8 cellular contexts compared by ENCODE assay signal in the genomic region with DNA sequence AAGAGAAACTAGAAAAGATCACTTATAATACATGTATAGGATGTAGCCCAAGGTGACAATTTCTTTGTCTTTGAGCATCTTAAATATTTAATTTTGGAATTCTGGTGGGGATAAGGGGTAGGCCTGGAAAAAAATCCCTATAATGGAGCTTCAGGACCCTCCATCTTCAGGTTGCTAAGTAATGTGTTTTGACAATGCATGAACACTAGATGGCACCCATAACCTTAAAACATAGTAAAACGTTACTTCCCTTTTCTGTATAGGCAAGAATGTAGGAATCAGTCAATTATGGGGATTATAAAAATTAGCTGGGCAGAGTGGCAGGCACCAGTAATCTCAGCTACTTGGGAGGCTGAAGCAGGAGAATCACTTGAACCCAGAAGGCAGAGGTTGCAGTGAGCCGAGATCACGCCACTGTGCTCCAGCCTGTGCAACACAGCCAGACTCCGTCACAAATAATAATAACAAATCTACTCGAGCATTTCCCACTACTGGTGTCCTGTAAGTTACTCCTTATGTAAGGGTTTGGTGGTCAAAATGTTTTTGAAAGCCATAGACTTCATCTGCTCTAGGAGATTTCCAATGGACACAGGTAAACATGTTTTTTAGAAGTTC.
DNase-seq lines count a peak whose midpoint lies in the region; ATAC-seq, FAIRE-seq and TF ChIP-seq lines count a peak whose summit lies in the region.

No MANE protein-coding gene starts in this region.

- TF ChIP-seq CTCF in IMR-90 (conservative IDR thresholded peaks at IDR 0.05; ENCODE audit: low read depth, low read length), result peak; percentile 60

- TF ChIP-seq RAD21 in IMR-90 (IDR thresholded peaks at IDR 0.05; ENCODE audit: low read length), result peak; percentile 50

- H3K36me3 ChIP-seq in IMR-90 (ENCODE audit: control insufficient read depth, insufficient read depth, low read length), result no peaks in the 10 kb centered on the region

- peak overlapping the region; percentile 84 for H2AFZ ChIP-seq in IMR-90 (replicated peaks; ENCODE audit: low read length, poor library complexity)

- no peaks in the 10 kb centered on the region for H3K9me3 ChIP-seq in IMR-90 (ENCODE audit: control insufficient read depth, insufficient read depth, low read length)

- DNase-seq in IMR-90 (peak; percentile 52), SHP77 (lab: John Stamatoyannopoulos, UW) (peak; percentile 50 to 51), fibroblast of peridontal ligament (ENCODE audit: extremely low read depth) (peak; percentile 69), sciatic nerve (ENCODE audit: low spot score) (no peak), DMS79 treated with DMSO at 0.1 percent for 48 hours (lab: John Stamatoyannopoulos, UW) (no peak)
- no peak for DNase-seq in activated effector memory CD4-positive, alpha-beta T cell treated with Interleukin-2 at 50 U/mL for 16 hours

- ATAC-seq in GM21447 (IDR thresholded peaks at IDR 0.05; ENCODE audit: unreplicated experiment) (peak; percentile 86), IMR-90 (ENCODE audit: low read depth) (peak; percentile 83), sciatic nerve (peak; percentile 68)

- H2BK5ac ChIP-seq in IMR-90 (ENCODE audit: low read depth, low read length, poor library complexity, severe bottlenecking), result peak overlapping the region; percentile 61

- peaks cover 8% of the 10 kb centered on the region for H3K4me1 ChIP-seq in IMR-90 (ENCODE audit: control insufficient read depth, insufficient read depth, low read length)

- 0 out of 2 replicates have a peak overlapping the region, but pooled peaks have one; percentile 90 for H3K23ac ChIP-seq in IMR-90 (ENCODE audit: low read depth, low read length)

- peak overlapping the region; percentile 91 for H2BK120ac ChIP-seq in IMR-90 (ENCODE audit: low read depth, low read length)

- no peak overlapping the region; the same call in 1 of the 2 replicates for H2AK5ac ChIP-seq in IMR-90 (ENCODE audit: low read depth, low read length)

- no peak for TF ChIP-seq POLR2A in IMR-90 (IDR thresholded peaks at IDR 0.05; ENCODE audit: low read depth, low read length)

- peak overlapping the region; percentile 20; the same call in 1 of the 2 replicates for H3K9ac ChIP-seq in IMR-90 (ENCODE audit: low read depth, low read length)

- FAIRE-seq in G401.6 (lab: Jason Lieb, UNC), result peak; percentile 13

- no peaks in the 10 kb centered on the region for H3K27me3 ChIP-seq in IMR-90 (ENCODE audit: control insufficient read depth, insufficient read depth, low read length)

- H3K56ac ChIP-seq in IMR-90 (ENCODE audit: extremely low read depth, insufficient read depth, low read length), result peak overlapping the region; percentile 34

- CTCF ChIA-PET in IMR-90 (lab: Yijun Ruan, JAX), result interaction anchor here (0.7 to 2.6 kb wide), 5 partner anchors 9 to 736 kb away, joined by 4 to 13 read pairs (median 6); no protein-coding TSS in a partner anchor

- H3K14ac ChIP-seq in IMR-90 (replicated peaks; ENCODE audit: low read depth, low read length), result peak overlapping the region; percentile 95; the same call in 1 of the 2 replicates

- H4K20me1 ChIP-seq in IMR-90 (ENCODE audit: insufficient read depth, low read length), result no peaks in the 10 kb centered on the region

- in situ Hi-C loops in IMR-90 (cut with MboI; ENCODE audit: low sequenced_read_pairs), result loop anchor here (25.0 kb wide), 1 partner anchor 1759 kb away; no protein-coding TSS in a partner anchor

- H3K79me1 ChIP-seq in IMR-90 (ENCODE audit: low read depth in 1 of 2, low read length in 2 of 2), result no peaks in the 10 kb centered on the region

- intact Hi-C loops in IMR-90 (cut with micrococcal nuclease), result loop anchor here (2.0 kb wide), 2 partner anchors 697 to 737 kb away; no protein-coding TSS in a partner anchor
- intact Hi-C loops in sciatic nerve (cut with DNase I), result loop anchor here (5.0 kb wide), 1 partner anchor 689 kb away; no protein-coding TSS in a partner anchor

- BruUV-seq in IMR-90 (replicated peaks; lab: Mats Ljungman, UMichigan), result no TSS peak

- H3K18ac ChIP-seq in IMR-90 (ENCODE audit: low read depth, low read length), result no peak overlapping the region

- 0 out of 3 replicates have a peak overlapping the region, but pooled peaks have one; percentile 94 for H2BK15ac ChIP-seq in IMR-90 (ENCODE audit: low read depth, low read length)

- peak overlapping the region; percentile 66; the same call in 1 of the 2 replicates for H4K91ac ChIP-seq in IMR-90 (ENCODE audit: insufficient read depth, low read depth, low read length)

- no CpG with 5 or more reads among the region's 5 CpGs for WGBS in IMR-90 (ENCODE audit: extremely low coverage in 2 of 2, insufficient read length in 1 of 2), 2 experiments

- peak overlapping the region; percentile 57; the same call in 1 of the 2 replicates for H4K5ac ChIP-seq in IMR-90 (ENCODE audit: low read depth, low read length)

- peaks cover 9% of the 10 kb centered on the region for H3K9me1 ChIP-seq in IMR-90 (ENCODE audit: insufficient read depth, low read length)

- dilution Hi-C loops in IMR-90 (cut with HindIII; ENCODE audit: low sequenced_read_pairs, unreplicated experiment), result no loop called here

- peak overlapping the region; percentile 18 for H3K4ac ChIP-seq in IMR-90 (ENCODE audit: low read depth, low read length)

- peak overlapping the region; percentile 74 for H3K27ac ChIP-seq in IMR-90 (ENCODE audit: insufficient read depth, low read length)

- peak overlapping the region; percentile 29; the same call in 1 of the 2 replicates for H3K4me3 ChIP-seq in IMR-90 (ENCODE audit: insufficient read depth, low read depth, low read length)

- H2AK9ac ChIP-seq in IMR-90 (replicated peaks; ENCODE audit: low read depth, low read length, poor library complexity), result no peak overlapping the region

- POLR2A ChIA-PET in IMR-90 (lab: Charles Lee; ENCODE audit: unreplicated experiment), result no interaction called here

- H2BK20ac ChIP-seq in IMR-90 (ENCODE audit: low read depth, low read length), result peak overlapping the region; percentile 82; the same call in 1 of the 2 replicates

- peak overlapping the region; percentile 79 for H3K4me2 ChIP-seq in IMR-90 (ENCODE audit: low read depth, low read length)

- H4K8ac ChIP-seq in IMR-90 (ENCODE audit: low read depth in 2 of 2, low read length in 2 of 2), result peak overlapping the region; percentile 8 to 85; a peak in 2 of 4 replicates

TF ChIP-seq in IMR-90, 13 proteins besides CTCF, POLR2A, EP300 and RAD21:
- TF ChIP-seq BHLHE40 (IDR thresholded peaks at IDR 0.05; ENCODE audit: low read depth, low read length) (no peak), RFX5 (IDR thresholded peaks at IDR 0.05; ENCODE audit: low read depth, low read length) (no peak), MAFK (IDR thresholded peaks at IDR 0.05; ENCODE audit: low read depth, low read length) (no peak), FOS (IDR thresholded peaks at IDR 0.05; ENCODE audit: low read depth, low read length) (no peak), CEBPB (IDR thresholded peaks at IDR 0.05; ENCODE audit: low read depth, low read length) (no peak), SMC3 (IDR thresholded peaks at IDR 0.05; ENCODE audit: low read depth, low read length) (no peak), RCOR1 (IDR thresholded peaks at IDR 0.05; ENCODE audit: insufficient replicate concordance, low read length) (no peak), CHD1 (IDR thresholded peaks at IDR 0.05; ENCODE audit: low read depth, low read length) (no peak), NFE2L2 (IDR thresholded peaks at IDR 0.05; ENCODE audit: low read depth, low read length) (no peak), MXI1 (IDR thresholded peaks at IDR 0.05; ENCODE audit: borderline replicate concordance, low read depth, low read length) (no peak), MAZ (IDR thresholded peaks at IDR 0.05; ENCODE audit: borderline replicate concordance, low read depth, low read length) (no peak)
- TF ChIP-seq, protein P1, sequence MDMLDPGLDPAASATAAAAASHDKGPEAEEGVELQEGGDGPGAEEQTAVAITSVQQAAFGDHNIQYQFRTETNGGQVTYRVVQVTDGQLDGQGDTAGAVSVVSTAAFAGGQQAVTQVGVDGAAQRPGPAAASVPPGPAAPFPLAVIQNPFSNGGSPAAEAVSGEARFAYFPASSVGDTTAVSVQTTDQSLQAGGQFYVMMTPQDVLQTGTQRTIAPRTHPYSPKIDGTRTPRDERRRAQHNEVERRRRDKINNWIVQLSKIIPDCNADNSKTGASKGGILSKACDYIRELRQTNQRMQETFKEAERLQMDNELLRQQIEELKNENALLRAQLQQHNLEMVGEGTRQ (IDR thresholded peaks at IDR 0.05; ENCODE audit: low read depth, low read length), result no peak
- TF ChIP-seq, protein P2, sequence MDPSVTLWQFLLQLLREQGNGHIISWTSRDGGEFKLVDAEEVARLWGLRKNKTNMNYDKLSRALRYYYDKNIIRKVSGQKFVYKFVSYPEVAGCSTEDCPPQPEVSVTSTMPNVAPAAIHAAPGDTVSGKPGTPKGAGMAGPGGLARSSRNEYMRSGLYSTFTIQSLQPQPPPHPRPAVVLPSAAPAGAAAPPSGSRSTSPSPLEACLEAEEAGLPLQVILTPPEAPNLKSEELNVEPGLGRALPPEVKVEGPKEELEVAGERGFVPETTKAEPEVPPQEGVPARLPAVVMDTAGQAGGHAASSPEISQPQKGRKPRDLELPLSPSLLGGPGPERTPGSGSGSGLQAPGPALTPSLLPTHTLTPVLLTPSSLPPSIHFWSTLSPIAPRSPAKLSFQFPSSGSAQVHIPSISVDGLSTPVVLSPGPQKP (IDR thresholded peaks at IDR 0.05; ENCODE audit: borderline replicate concordance, low read depth, low read length), result no peak

Comparison
In these comparisons a context has a peak if more than half of its experiments do, and no peak if none do; other contexts are left out.
1. DNase-seq: peak in IMR-90 (single experiment), SHP77 (2 of 2) and fibroblast of peridontal ligament (single experiment); none in sciatic nerve (single experiment), DMS79 treated with DMSO at 0.1 percent for 48 hours (single experiment) and activated effector memory CD4-positive, alpha-beta T cell treated with Interleukin-2 at 50 U/mL for 16 hours (single experiment).
2. Peak in every context shown above with its lines, with median percentiles within 50 percentile points of each other: ATAC-seq.